Comparison of ENCODE assay signal across 8 cellular contexts in genomic region chr3:53845881-53846133, GRCh38. TPM values are rescaled to one million over a fixed set of nuclear protein-coding genes. Genes with fewer than 3 reads are reported as not detected.
DNase-seq lines count a peak whose midpoint lies in the region; ATAC-seq and TF ChIP-seq lines count a peak whose summit lies in the region.

No MANE protein-coding gene starts in this region.

- CTCF ChIA-PET in AG04449 (lab: Yijun Ruan, JAX): interaction anchor here (1.2 to 2.0 kb wide), 3 partner anchors 13 to 135 kb away, joined by 3 to 4 read pairs (median 3); no protein-coding TSS in a partner anchor

- POLR2A ChIA-PET in AG04449 (lab: Yijun Ruan, JAX): no interaction called here

- peaks cover 10 to 23% (median 16%) of the 10 kb centered on the region in 3 donors for H3K4me1 Mint-ChIP-seq in naive B cell

- peak overlapping the region; percentile 40 to 86 (median 72) for H3K4me3 Mint-ChIP-seq in naive B cell

- H3K4me3 ChIP-seq in AG04449 (ENCODE audit: low read depth, low read length): peak overlapping the region; percentile 50

- DNase-seq in AG04449 (ENCODE audit: low read depth, low spot score): no peak
- DNase-seq in naive B cell: no peak
- no peak for DNase-seq in NCI-H1417 treated with DMSO at 0.1 percent for 48 hours (lab: John Stamatoyannopoulos, UW)
- no peak for DNase-seq in NCI-H2081 (lab: John Stamatoyannopoulos, UW)
- no peak for DNase-seq in activated CD8-positive, alpha-beta memory T cell treated with anti-CD3 and anti-CD28 coated beads, Interleukin-2, amount 50 U/mL, for 4 hours

- no peak for TF ChIP-seq CTCF in AG04449 (IDR thresholded peaks at IDR 0.05; ENCODE audit: insufficient read depth, low read length, missing control alignments)

- peak overlapping the region; percentile 98 for H3K27ac ChIP-seq in cingulate gyrus (ENCODE audit: low read depth, low read length)

- no peaks in the 10 kb centered on the region for H3K9me3 Mint-ChIP-seq in naive B cell

- no peaks in the 10 kb centered on the region for H3K36me3 Mint-ChIP-seq in naive B cell

- ATAC-seq in HG03442 (IDR thresholded peaks at IDR 0.05; ENCODE audit: unreplicated experiment): peak; percentile 13
- ATAC-seq in naive B cell (ENCODE audit: low read depth in 2 of 2): no peak
- ATAC-seq in GM21786 (IDR thresholded peaks at IDR 0.05; ENCODE audit: unreplicated experiment): no peak

- peaks cover 43 to 74% (median 64%) of the 10 kb centered on the region in 3 donors for H3K27me3 Mint-ChIP-seq in naive B cell

- H3K27ac Mint-ChIP-seq in naive B cell: no peak overlapping the region

RNA-seq across cellular contexts. Expression of gene CHDH, which starts 0.4 kb away (rescaled TPM):
- polyA plus RNA-seq in naive B cell (ENCODE audit: low read depth in 6 of 6): under 1 TPM in 2 of 6 donors, not detected in 4; 0.03 to 0.07 TPM

RNA-seq across cellular contexts. Expression of gene IL17RB, which starts 0.6 kb away (rescaled TPM):
- under 1 TPM in 5 of 6 donors, not detected in 1; 0.27 to 0.81 (median 0.45) TPM for polyA plus RNA-seq in naive B cell (ENCODE audit: low read depth in 6 of 6)

RNA-seq across cellular contexts. Expression of gene ACTR8, which starts 36.1 kb away (rescaled TPM):
- polyA plus RNA-seq in naive B cell (ENCODE audit: low read depth in 6 of 6): 10 to 100 TPM in 5 of 6 donors, 1 to 10 TPM in 1; 8.3 to 26.6 (median 15.4) TPM

RNA-seq across cellular contexts. Expression of gene SELENOK, which starts 45.9 kb away (rescaled TPM):
- polyA plus RNA-seq in naive B cell (ENCODE audit: low read depth in 6 of 6): 100 to 1,000 TPM; 104 to 137 (median 121) TPM
